Comparison of ENCODE assay signal across 11 cellular contexts in the genomic region with DNA sequence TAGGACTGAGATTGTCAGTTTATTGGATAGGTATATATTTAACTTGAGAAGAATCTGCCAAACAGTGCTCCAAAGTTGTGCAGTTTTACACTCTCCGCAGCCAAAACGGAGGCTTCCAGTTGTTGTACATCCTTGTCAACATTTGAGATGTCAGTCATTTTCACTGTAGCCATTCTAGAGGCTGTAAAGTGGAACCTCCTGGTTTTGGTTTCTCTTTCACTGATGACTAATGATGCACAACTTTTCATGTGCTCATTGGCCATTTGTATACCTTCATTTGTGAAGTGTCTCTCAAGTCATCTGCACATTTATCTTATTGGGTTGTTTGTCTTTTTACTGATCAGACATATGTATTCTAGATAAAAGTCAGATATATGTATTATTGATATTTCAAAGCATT. TPM values are rescaled to one million over a fixed set of nuclear protein-coding genes. Genes with fewer than 3 reads are reported as not detected.
DNase-seq lines count a peak whose midpoint lies in the region; ATAC-seq, FAIRE-seq and TF ChIP-seq lines count a peak whose summit lies in the region.
"Not testable (repeated sequence)": the region's sequence is repeated elsewhere in the genome, so short reads cannot be mapped to it uniquely, and the experiment has no call there.
"Had no signal": no experiment of that assay in that cellular context is flagged by ENCODE, and none has a peak within 500 bp of the region (broad histone marks: within the 10 kb centered on the region; RNA-seq: fewer than 3 reads in every experiment).

No MANE protein-coding gene starts in this region.

- not testable (repeated sequence) for H3K36me3 Mint-ChIP-seq in stimulated activated naive B cell treated with anti-CD40 and anti-IgM and Interleukin-4, amounts not matched to agents 10 μg/mL and 1 μg/mL and 100 μg/mL, for 72 hours

- not testable (repeated sequence) for H3K4me3 Mint-ChIP-seq in stimulated activated naive B cell treated with anti-CD40 and anti-IgM and Interleukin-4, amounts not matched to agents 10 μg/mL and 1 μg/mL and 100 μg/mL, for 72 hours

- H3K4me2 ChIP-seq in GM12878 (ENCODE audit: control insufficient read depth, insufficient read depth) = not testable (repeated sequence)

- not testable (repeated sequence) for H3K9ac ChIP-seq in GM12878 (ENCODE audit: control insufficient read depth, insufficient read depth, low read length)

- not testable (repeated sequence) for H4K20me1 ChIP-seq in GM12878 (ENCODE audit: control insufficient read depth, insufficient read depth)

- WGBS in GM12878 (ENCODE audit: insufficient coverage, insufficient replicate concordance, low lambda C conversion rate, missing lambda C conversion rate) = 50% methylated on average over 2 of the region's 2 CpGs

- TF ChIP-seq CTCF in GM12878 (IDR thresholded peaks at IDR 0.05 in 2 of 3, conservative IDR thresholded peaks at IDR 0.05 in 1 of 3; ENCODE audit: control insufficient read depth in 2 of 3, extremely low read depth in 1 of 3, insufficient read depth in 1 of 3, low read depth in 3 of 3, low read length in 3 of 3) = not testable (repeated sequence)

- not testable (repeated sequence) for H2AFZ ChIP-seq in GM12878 (ENCODE audit: control insufficient read depth, low read depth, low read length)

- not testable (repeated sequence) for H3K27me3 ChIP-seq in GM12878 (replicated peaks in 1 of 2; ENCODE audit: control insufficient read depth in 2 of 2, insufficient read depth in 2 of 2, low read length in 1 of 2)

- not testable (repeated sequence) for H3K9me3 ChIP-seq in GM12878 (replicated peaks; ENCODE audit: control insufficient read depth, insufficient read depth, low read length)

- H3K27ac ChIP-seq in GM12878 (ENCODE audit: control insufficient read depth, insufficient read depth) = not testable (repeated sequence)

- ATAC-seq in GM18519 (IDR thresholded peaks at IDR 0.05; ENCODE audit: low FRiP score, unreplicated experiment) (peak; percentile 55), GM19395 (IDR thresholded peaks at IDR 0.05; ENCODE audit: unreplicated experiment) (peak; percentile 80), GM21737 (IDR thresholded peaks at IDR 0.05; ENCODE audit: unreplicated experiment) (peak; percentile 66), HG02884 (IDR thresholded peaks at IDR 0.05; ENCODE audit: unreplicated experiment) (peak; percentile 56), HG03354 (IDR thresholded peaks at IDR 0.05; ENCODE audit: poor library complexity, severe bottlenecking, unreplicated experiment) (peak; percentile 66), GM12878 (peak; percentile 83)
- ATAC-seq in activated CD4-positive, CD25-positive, alpha-beta regulatory T cell treated with anti-CD3 and anti-CD28 coated beads, Interleukin-2, amount 50 U/mL, for 24 hours = peak; percentile 73 to 77
- ATAC-seq in stimulated activated naive B cell treated with anti-CD40 and anti-IgM and Interleukin-4, amounts not matched to agents 10 μg/mL and 1 μg/mL and 100 μg/mL, for 72 hours (replicated peaks) = peak; percentile 54 to 61

- RAD21 ChIA-PET in GM12878 (lab: Charles Lee; ENCODE audit: unreplicated experiment) = not testable (repeated sequence)

- not testable (repeated sequence) for H3K27ac Mint-ChIP-seq in stimulated activated naive B cell treated with anti-CD40 and anti-IgM and Interleukin-4, amounts not matched to agents 10 μg/mL and 1 μg/mL and 100 μg/mL, for 72 hours

- H3K4me1 Mint-ChIP-seq in stimulated activated naive B cell treated with anti-CD40 and anti-IgM and Interleukin-4, amounts not matched to agents 10 μg/mL and 1 μg/mL and 100 μg/mL, for 72 hours = not testable (repeated sequence)

- SMC1A ChIA-PET in GM12878 (lab: Charles Lee; ENCODE audit: uncharacterized antibody, unreplicated experiment) = not testable (repeated sequence)

- not testable (repeated sequence) for FAIRE-seq in GM12878 (lab: Jason Lieb, UNC)

- not testable (repeated sequence) for DNase-seq in GM12878 (ENCODE audit: low read depth, low spot score); stimulated activated naive B cell treated with anti-CD40 and anti-IgM and Interleukin-4, amounts not matched to agents 10 μg/mL and 1 μg/mL and 100 μg/mL, for 72 hours

- not testable (repeated sequence) for TF ChIP-seq RAD21 in GM12878 (IDR thresholded peaks at IDR 0.05; ENCODE audit: insufficient read depth, low read depth, low read length)

- not testable (repeated sequence) for H3K36me3 ChIP-seq in GM12878 (ENCODE audit: control insufficient read depth in 2 of 2, insufficient read depth in 2 of 2, low read length in 1 of 2)

- not testable (repeated sequence) for H3K79me2 ChIP-seq in GM12878 (ENCODE audit: control insufficient read depth, insufficient read depth, low read length)

- TF ChIP-seq POLR2A in GM12878 (IDR thresholded peaks at IDR 0.05; ENCODE audit: low read depth, low read length) = not testable (repeated sequence)

- in situ Hi-C loops in GM12878 (cut with MboI) = not testable (repeated sequence)

- intact Hi-C loops in GM12878 (cut with micrococcal nuclease; ENCODE audit: unreplicated experiment) = not testable (repeated sequence)

- not testable (repeated sequence) for H3K4me1 ChIP-seq in GM12878 (ENCODE audit: control insufficient read depth, insufficient read depth, low read length)

- not testable (repeated sequence) for TF ChIP-seq EP300 in GM12878 (IDR thresholded peaks at IDR 0.05; ENCODE audit: borderline replicate concordance in 1 of 2, control insufficient read depth in 1 of 2, low read depth in 2 of 2, low read length in 2 of 2)

- not testable (repeated sequence) for H3K4me3 ChIP-seq in GM12878

- CTCF ChIA-PET in GM12878 (lab: Yijun Ruan, JAX) = not testable (repeated sequence)

- not testable (repeated sequence) for BruUV-seq in GM12878 (replicated peaks; lab: Mats Ljungman, UMichigan)

- not testable (repeated sequence) for H3K27me3 Mint-ChIP-seq in stimulated activated naive B cell treated with anti-CD40 and anti-IgM and Interleukin-4, amounts not matched to agents 10 μg/mL and 1 μg/mL and 100 μg/mL, for 72 hours

- not testable (repeated sequence) for H3K9me3 Mint-ChIP-seq in stimulated activated naive B cell treated with anti-CD40 and anti-IgM and Interleukin-4, amounts not matched to agents 10 μg/mL and 1 μg/mL and 100 μg/mL, for 72 hours

- POLR2A ChIA-PET in GM12878 (lab: Charles Lee) = not testable (repeated sequence)

RNA-seq across cellular contexts. Expression of a gene that starts 22.5 kb away (rescaled TPM):
- not detected in 2 replicates for total RNA-seq in GM12878 (2013; cell fraction: nucleolus; rRNA removed)
- not detected in 2 replicates for total RNA-seq in GM12878 (2014; rRNA removed)
- not detected in 2 replicates for total RNA-seq in GM12878 (2014; rRNA removed; fragmentation: Illumina TruSeq; extraction: Trizol)
- 0.18 TPM in 1 of 2 replicates, not detected in the other for total RNA-seq in GM12878 (2021)
- not detected for polyA plus RNA-seq in GM12878 (2011; ENCODE audit: low read depth)
- polyA plus RNA-seq in GM12878 (2011; rRNA removed) = 0.03 TPM in 1 of 2 replicates, not detected in the other
- 0.01 and 0.03 TPM in 2 replicates for polyA plus RNA-seq in GM12878 (2011; cell fraction: cytosol; rRNA removed)
- 0.06 and 0.13 TPM in 2 replicates for polyA plus RNA-seq in GM12878 (2011; cell fraction: nucleus; rRNA removed)
- polyA plus RNA-seq in GM12878 (2012) = not detected in 2 replicates
- polyA plus RNA-seq in GM12878 (2014; fragmentation: Illumina TruSeq; extraction: Trizol) = not detected in 2 replicates
- not detected for polyA plus RNA-seq in GM12878 (2014; fragmentation: Nextera tagmentation; extraction: Ambion mirVana)
- not detected in 2 replicates for polyA plus RNA-seq in GM12878 (2014; rRNA removed)
- not detected for polyA plus RNA-seq in GM12878 (2016; fragmentation: Nextera tagmentation; extraction: Ambion mirVana)
- polyA minus RNA-seq in GM12878 (2011; rRNA and poly(A)+ RNA removed) = 0.05 and 0.07 TPM in 2 replicates
- polyA minus RNA-seq in GM12878 (2011; cell fraction: cytosol; rRNA and poly(A)+ RNA removed) = 0.21 and 0.27 TPM in 2 replicates
- polyA minus RNA-seq in GM12878 (2011; cell fraction: nucleus; rRNA and poly(A)+ RNA removed) = not detected in 2 replicates
- total RNA-seq: epithelial cell of proximal tubule, H1 had no signal
- polyA plus RNA-seq: naive thymus-derived CD8-positive, alpha-beta T cell had no signal
